11 cellular contexts compared by ENCODE assay signal in the genomic region with DNA sequence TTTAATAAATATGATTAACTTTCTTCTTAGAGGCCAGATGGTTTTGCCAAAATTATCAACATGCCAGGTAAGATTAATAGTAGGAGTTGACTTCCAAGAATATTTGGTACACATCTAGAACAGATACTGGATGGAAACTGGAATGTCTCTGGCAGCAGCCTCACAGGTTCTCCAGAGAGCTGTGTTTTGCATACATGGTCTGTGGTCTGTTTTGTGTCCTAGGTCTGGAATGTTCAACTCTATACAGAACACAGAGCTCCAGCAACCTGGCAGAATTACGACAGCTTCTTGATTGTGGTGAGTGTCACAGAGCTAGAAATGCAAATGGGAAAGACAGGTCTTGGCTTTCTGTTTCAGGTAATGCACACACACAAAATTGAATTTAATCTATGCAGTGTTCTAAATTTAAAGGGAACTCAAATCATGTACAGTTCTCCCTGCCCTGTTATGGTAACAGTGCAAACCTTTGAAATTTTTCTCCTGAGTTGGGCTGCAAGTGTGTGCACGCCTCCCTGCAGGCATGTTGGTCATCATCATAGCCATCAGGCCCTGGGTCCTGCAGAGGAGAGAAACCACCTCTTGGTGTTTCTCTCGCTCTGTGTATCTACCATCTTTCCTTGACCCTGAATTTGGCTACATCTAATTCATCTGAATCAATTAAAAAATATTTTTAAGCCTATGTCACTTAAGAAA. TPM values are rescaled to one million over a fixed set of nuclear protein-coding genes. Genes with fewer than 3 reads are reported as not detected.
DNase-seq lines count a peak whose midpoint lies in the region; ATAC-seq lines count a peak whose summit lies in the region.
"Had no signal": no experiment of that assay in that cellular context is flagged by ENCODE, and none has a peak within 500 bp of the region (broad histone marks: within the 10 kb centered on the region; RNA-seq: fewer than 3 reads in every experiment).

No MANE protein-coding gene starts in this region.

- H3K9me3 Mint-ChIP-seq in activated CD4-positive, alpha-beta memory T cell treated with anti-CD3 and anti-CD28 coated beads, Interleukin-2, amount 10 ng/mL, durations not matched to agents 7 days and 5 days: no peaks in the 10 kb centered on the region
- H3K9me3 Mint-ChIP-seq in activated CD4-positive, alpha-beta memory T cell treated with anti-CD3 and anti-CD28 coated beads for 36 hours: no peaks in the 10 kb centered on the region
- no peaks in the 10 kb centered on the region for H3K9me3 Mint-ChIP-seq in activated naive CD8-positive, alpha-beta T cell treated with anti-CD3 and anti-CD28 coated beads, Interleukin-2, amount 10 ng/mL, durations not matched to agents 7 days and 5 days

- peaks cover 84% of the 10 kb centered on the region for H3K4me1 Mint-ChIP-seq in activated CD4-positive, alpha-beta memory T cell treated with anti-CD3 and anti-CD28 coated beads, Interleukin-2, amount 10 ng/mL, durations not matched to agents 7 days and 5 days
- H3K4me1 Mint-ChIP-seq in activated CD4-positive, alpha-beta memory T cell treated with anti-CD3 and anti-CD28 coated beads for 36 hours (ENCODE audit: low read depth): peaks cover 92% of the 10 kb centered on the region
- peaks cover 47% of the 10 kb centered on the region for H3K4me1 Mint-ChIP-seq in activated naive CD8-positive, alpha-beta T cell treated with anti-CD3 and anti-CD28 coated beads, Interleukin-2, amount 10 ng/mL, durations not matched to agents 7 days and 5 days

- H3K36me3 Mint-ChIP-seq in activated CD4-positive, alpha-beta memory T cell treated with anti-CD3 and anti-CD28 coated beads, Interleukin-2, amount 10 ng/mL, durations not matched to agents 7 days and 5 days (ENCODE audit: low read depth): peaks cover 38% of the 10 kb centered on the region
- peaks cover 33% of the 10 kb centered on the region for H3K36me3 Mint-ChIP-seq in activated CD4-positive, alpha-beta memory T cell treated with anti-CD3 and anti-CD28 coated beads for 36 hours
- H3K36me3 Mint-ChIP-seq in activated naive CD8-positive, alpha-beta T cell treated with anti-CD3 and anti-CD28 coated beads, Interleukin-2, amount 10 ng/mL, durations not matched to agents 7 days and 5 days: peaks cover 32% of the 10 kb centered on the region

- CTCF ChIA-PET in activated CD4-positive, alpha-beta memory T cell treated with anti-CD3 and anti-CD28 coated beads, Interleukin-2, amount 10 ng/mL, durations not matched to agents 7 days and 5 days (lab: Charles Lee): interaction anchor here (1.0 to 5.4 kb wide), 4 partner anchors 10 to 58 kb away, joined by 3 to 33 read pairs (median 7); partner anchors contain the start of gene PIK3R1
- CTCF ChIA-PET in activated CD4-positive, alpha-beta memory T cell treated with anti-CD3 and anti-CD28 coated beads for 36 hours (lab: Charles Lee): interaction anchor here (0.7 to 5.2 kb wide), 9 partner anchors 11 to 1028 kb away, joined by 3 to 30 read pairs (median 6); no protein-coding TSS in a partner anchor

- DNase-seq in activated CD4-positive, alpha-beta memory T cell treated with anti-CD3 and anti-CD28 coated beads, Interleukin-2, amount 10 ng/mL, durations not matched to agents 7 days and 5 days: no peak
- DNase-seq in activated CD4-positive, alpha-beta memory T cell treated with anti-CD3 and anti-CD28 coated beads for 36 hours: no peak
- no peak for DNase-seq in activated naive CD8-positive, alpha-beta T cell treated with anti-CD3 and anti-CD28 coated beads, Interleukin-2, amount 10 ng/mL, durations not matched to agents 7 days and 5 days
- DNase-seq in sciatic nerve (ENCODE audit: low spot score): no peak
- no peak for DNase-seq in hippocampal formation (lab: John Stamatoyannopoulos, UW)
- DNase-seq in mucosa of gallbladder (ENCODE audit: low spot score): no peak
- DNase-seq in NCI-H345 (lab: John Stamatoyannopoulos, UW): no peak
- DNase-seq: cerebellar nuclear complex; stimulated activated naive CD4-positive, alpha-beta T cell had no signal

- ATAC-seq in HG02763 (IDR thresholded peaks at IDR 0.05; ENCODE audit: unreplicated experiment) (peak; percentile 60), sciatic nerve (peak; percentile 29)
- no peak for ATAC-seq in activated naive CD8-positive, alpha-beta T cell treated with anti-CD3 and anti-CD28 coated beads, Interleukin-2, amount 10 ng/mL, durations not matched to agents 7 days and 5 days (ENCODE audit: low read depth)
- ATAC-seq: A549 had no signal

- intact Hi-C loops in activated CD4-positive, alpha-beta memory T cell treated with anti-CD3 and anti-CD28 coated beads for 36 hours (cut with micrococcal nuclease): loop anchor here (2.0 to 10.0 kb wide), 6 partner anchors 13 to 1269 kb away; no protein-coding TSS in a partner anchor
- intact Hi-C loops in sciatic nerve (cut with DNase I): no loop called here

- H3K27ac Mint-ChIP-seq in activated CD4-positive, alpha-beta memory T cell treated with anti-CD3 and anti-CD28 coated beads, Interleukin-2, amount 10 ng/mL, durations not matched to agents 7 days and 5 days: peak overlapping the region; percentile 94
- H3K27ac Mint-ChIP-seq in activated CD4-positive, alpha-beta memory T cell treated with anti-CD3 and anti-CD28 coated beads for 36 hours: no peak overlapping the region
- H3K27ac Mint-ChIP-seq in activated naive CD8-positive, alpha-beta T cell treated with anti-CD3 and anti-CD28 coated beads, Interleukin-2, amount 10 ng/mL, durations not matched to agents 7 days and 5 days: peak overlapping the region; percentile 42

- H3K4me3 Mint-ChIP-seq in activated CD4-positive, alpha-beta memory T cell treated with anti-CD3 and anti-CD28 coated beads, Interleukin-2, amount 10 ng/mL, durations not matched to agents 7 days and 5 days: no peak overlapping the region
- H3K4me3 Mint-ChIP-seq in activated CD4-positive, alpha-beta memory T cell treated with anti-CD3 and anti-CD28 coated beads for 36 hours: no peak overlapping the region
- no peak overlapping the region for H3K4me3 Mint-ChIP-seq in activated naive CD8-positive, alpha-beta T cell treated with anti-CD3 and anti-CD28 coated beads, Interleukin-2, amount 10 ng/mL, durations not matched to agents 7 days and 5 days

- no peaks in the 10 kb centered on the region for H3K27me3 Mint-ChIP-seq in activated CD4-positive, alpha-beta memory T cell treated with anti-CD3 and anti-CD28 coated beads, Interleukin-2, amount 10 ng/mL, durations not matched to agents 7 days and 5 days
- H3K27me3 Mint-ChIP-seq in activated CD4-positive, alpha-beta memory T cell treated with anti-CD3 and anti-CD28 coated beads for 36 hours: no peaks in the 10 kb centered on the region
- no peaks in the 10 kb centered on the region for H3K27me3 Mint-ChIP-seq in activated naive CD8-positive, alpha-beta T cell treated with anti-CD3 and anti-CD28 coated beads, Interleukin-2, amount 10 ng/mL, durations not matched to agents 7 days and 5 days

- POLR2A ChIA-PET in activated CD4-positive, alpha-beta memory T cell treated with anti-CD3 and anti-CD28 coated beads, Interleukin-2, amount 10 ng/mL, durations not matched to agents 7 days and 5 days (lab: Charles Lee): interaction anchor here (0.9 kb wide), 1 partner anchor 11 kb away, joined by 3 read pairs; no protein-coding TSS in a partner anchor
- POLR2A ChIA-PET in activated CD4-positive, alpha-beta memory T cell treated with anti-CD3 and anti-CD28 coated beads for 36 hours (lab: Charles Lee): interaction anchor here (1.1 kb wide), 1 partner anchor 58 kb away, joined by 3 read pairs; the partner anchor contains the start of gene PIK3R1
- POLR2A ChIA-PET in activated naive CD8-positive, alpha-beta T cell treated with anti-CD3 and anti-CD28 coated beads, Interleukin-2, amount 10 ng/mL, durations not matched to agents 7 days and 5 days (lab: Charles Lee): interaction anchor here (2.5 kb wide), 1 partner anchor 58 kb away, joined by 12 read pairs; the partner anchor contains the start of gene PIK3R1

RNA-seq across cellular contexts. Expression of gene PIK3R1, which starts 58.3 kb away (rescaled TPM):
- 10 to 100 TPM; 83.1 to 86.4 TPM for total RNA-seq in activated CD4-positive, alpha-beta memory T cell treated with anti-CD3 and anti-CD28 coated beads, Interleukin-2, amount 10 ng/mL, durations not matched to agents 7 days and 5 days
- 10 to 100 TPM; 35.3 to 40.9 TPM for total RNA-seq in activated CD4-positive, alpha-beta memory T cell treated with anti-CD3 and anti-CD28 coated beads for 36 hours
- total RNA-seq in activated naive CD8-positive, alpha-beta T cell treated with anti-CD3 and anti-CD28 coated beads, Interleukin-2, amount 10 ng/mL, durations not matched to agents 7 days and 5 days: 10 to 100 TPM; 86.5 to 86.8 TPM
- total RNA-seq in sciatic nerve: 288 TPM
- total RNA-seq in mucosa of gallbladder: 125 TPM
